In genomic region chr13:28047784-28048388, GRCh38 we compare ENCODE assay signal across 8 cellular contexts. TPM values are rescaled to one million over a fixed set of nuclear protein-coding genes. Genes with fewer than 3 reads are reported as not detected.
DNase-seq lines count a peak whose midpoint lies in the region; ATAC-seq and TF ChIP-seq lines count a peak whose summit lies in the region.

No MANE protein-coding gene starts in this region.

- no peak overlapping the region for H3K27ac Mint-ChIP-seq in activated T-helper 1 cell treated with anti-CD3 and anti-CD28 coated beads, Interleukin-12 subunit alpha, Interleukin-12 subunit beta, Interleukin-2, Interleukin-4 antibody, amounts not matched to agents 30 ng/mL and 10 ng/mL and 1 ng/mL, durations not matched to agents 14 hours and 24 hours and 36 hours

- H3K4me1 Mint-ChIP-seq in activated T-helper 1 cell treated with anti-CD3 and anti-CD28 coated beads, Interleukin-12 subunit alpha, Interleukin-12 subunit beta, Interleukin-2, Interleukin-4 antibody, amounts not matched to agents 30 ng/mL and 10 ng/mL and 1 ng/mL, durations not matched to agents 14 hours and 24 hours and 36 hours (ENCODE audit: low read depth) = peaks cover 6% of the 10 kb centered on the region

- intact Hi-C loops in left cardiac atrium (cut with DNase I) = no loop called here
- intact Hi-C loops in activated T-helper 1 cell treated with anti-CD3 and anti-CD28 coated beads, Interleukin-12 subunit alpha, Interleukin-12 subunit beta, Interleukin-2, Interleukin-4 antibody, amounts not matched to agents 30 ng/mL and 10 ng/mL and 1 ng/mL, durations not matched to agents 14 hours and 24 hours and 36 hours (cut with micrococcal nuclease) = no loop called here
- intact Hi-C loops in sciatic nerve (cut with DNase I) = no loop called here

- DNase-seq in GM10248 (ENCODE audit: extremely low spot score) (peak; percentile 72), astrocyte of the spinal cord (ENCODE audit: low read depth, low spot score) (peak; percentile 13), OCI-M2 (lab: John Stamatoyannopoulos, UW; ENCODE audit: unreplicated experiment) (no peak), left cardiac atrium (no peak), sciatic nerve (ENCODE audit: low spot score) (no peak)
- no peak for DNase-seq in activated T-helper 1 cell treated with anti-CD3 and anti-CD28 coated beads, Interleukin-12 subunit alpha, Interleukin-12 subunit beta, Interleukin-2, Interleukin-4 antibody, amounts not matched to agents 30 ng/mL and 10 ng/mL and 1 ng/mL, durations not matched to agents 14 hours and 24 hours and 36 hours (ENCODE audit: low spot score)

- H3K4me3 ChIP-seq in astrocyte of the spinal cord (ENCODE audit: low read depth, low read length) = no peak overlapping the region

- no peak overlapping the region for H3K4me3 Mint-ChIP-seq in activated T-helper 1 cell treated with anti-CD3 and anti-CD28 coated beads, Interleukin-12 subunit alpha, Interleukin-12 subunit beta, Interleukin-2, Interleukin-4 antibody, amounts not matched to agents 30 ng/mL and 10 ng/mL and 1 ng/mL, durations not matched to agents 14 hours and 24 hours and 36 hours

- H3K27me3 Mint-ChIP-seq in activated T-helper 1 cell treated with anti-CD3 and anti-CD28 coated beads, Interleukin-12 subunit alpha, Interleukin-12 subunit beta, Interleukin-2, Interleukin-4 antibody, amounts not matched to agents 30 ng/mL and 10 ng/mL and 1 ng/mL, durations not matched to agents 14 hours and 24 hours and 36 hours (ENCODE audit: insufficient read depth) = peaks cover 9% of the 10 kb centered on the region

- ATAC-seq in GM21390 (IDR thresholded peaks at IDR 0.05; ENCODE audit: unreplicated experiment) (peak; percentile 80), HG03460 (IDR thresholded peaks at IDR 0.05; ENCODE audit: unreplicated experiment) (peak; percentile 92), left cardiac atrium (no peak), sciatic nerve (no peak)

- H3K9me3 Mint-ChIP-seq in activated T-helper 1 cell treated with anti-CD3 and anti-CD28 coated beads, Interleukin-12 subunit alpha, Interleukin-12 subunit beta, Interleukin-2, Interleukin-4 antibody, amounts not matched to agents 30 ng/mL and 10 ng/mL and 1 ng/mL, durations not matched to agents 14 hours and 24 hours and 36 hours = no peaks in the 10 kb centered on the region

- H3K36me3 Mint-ChIP-seq in activated T-helper 1 cell treated with anti-CD3 and anti-CD28 coated beads, Interleukin-12 subunit alpha, Interleukin-12 subunit beta, Interleukin-2, Interleukin-4 antibody, amounts not matched to agents 30 ng/mL and 10 ng/mL and 1 ng/mL, durations not matched to agents 14 hours and 24 hours and 36 hours (ENCODE audit: low read depth) = no peaks in the 10 kb centered on the region

- POLR2A ChIA-PET in GM10248 (lab: Yijun Ruan, JAX) = no interaction called here

- TF ChIP-seq CTCF in GM10248 (IDR thresholded peaks at IDR 0.05; ENCODE audit: control extremely low read depth, extremely low read depth, low read depth, missing control alignments) = no peak
- TF ChIP-seq CTCF in astrocyte of the spinal cord (IDR thresholded peaks at IDR 0.05; ENCODE audit: low read depth, low read length) = no peak

- in situ Hi-C loops in astrocyte of the spinal cord (cut with HindIII; ENCODE audit: low sequenced_read_pairs) = no loop called here

- CTCF ChIA-PET in GM10248 (lab: Yijun Ruan, JAX) = no interaction called here

RNA-seq across cellular contexts. Expression of gene FLT3, which starts 52.5 kb away (rescaled TPM):
- total RNA-seq in left cardiac atrium (under 1 TPM; 0.12 to 0.26 TPM), sciatic nerve (0.22 TPM)
- not detected in 2 replicates for total RNA-seq in activated T-helper 1 cell treated with anti-CD3 and anti-CD28 coated beads, Interleukin-12 subunit alpha, Interleukin-12 subunit beta, Interleukin-2, Interleukin-4 antibody, amounts not matched to agents 30 ng/mL and 10 ng/mL and 1 ng/mL, durations not matched to agents 14 hours and 24 hours and 36 hours

RNA-seq across cellular contexts. Expression of gene URAD, which starts 59.4 kb away (rescaled TPM):
- total RNA-seq in left cardiac atrium (not detected), sciatic nerve (not detected)
- total RNA-seq in activated T-helper 1 cell treated with anti-CD3 and anti-CD28 coated beads, Interleukin-12 subunit alpha, Interleukin-12 subunit beta, Interleukin-2, Interleukin-4 antibody, amounts not matched to agents 30 ng/mL and 10 ng/mL and 1 ng/mL, durations not matched to agents 14 hours and 24 hours and 36 hours = not detected in 2 replicates

Comparison
In these comparisons a context has a peak if more than half of its experiments do, and no peak if none do; other contexts are left out.
1. DNase-seq: peak in GM10248 (single experiment) and astrocyte of the spinal cord (single experiment); none in OCI-M2 (single experiment), left cardiac atrium (single experiment), activated T-helper 1 cell treated with anti-CD3 and anti-CD28 coated beads, Interleukin-12 subunit alpha, Interleukin-12 subunit beta, Interleukin-2, Interleukin-4 antibody, amounts not matched to agents 30 ng/mL and 10 ng/mL and 1 ng/mL, durations not matched to agents 14 hours and 24 hours and 36 hours (single experiment) and sciatic nerve (single experiment).
2. ATAC-seq: peak in GM21390 (single experiment) and HG03460 (single experiment); none in left cardiac atrium (0 of 2) and sciatic nerve (single experiment).